Comparison of ENCODE assay signal across 1 cellular context in the genomic region with DNA sequence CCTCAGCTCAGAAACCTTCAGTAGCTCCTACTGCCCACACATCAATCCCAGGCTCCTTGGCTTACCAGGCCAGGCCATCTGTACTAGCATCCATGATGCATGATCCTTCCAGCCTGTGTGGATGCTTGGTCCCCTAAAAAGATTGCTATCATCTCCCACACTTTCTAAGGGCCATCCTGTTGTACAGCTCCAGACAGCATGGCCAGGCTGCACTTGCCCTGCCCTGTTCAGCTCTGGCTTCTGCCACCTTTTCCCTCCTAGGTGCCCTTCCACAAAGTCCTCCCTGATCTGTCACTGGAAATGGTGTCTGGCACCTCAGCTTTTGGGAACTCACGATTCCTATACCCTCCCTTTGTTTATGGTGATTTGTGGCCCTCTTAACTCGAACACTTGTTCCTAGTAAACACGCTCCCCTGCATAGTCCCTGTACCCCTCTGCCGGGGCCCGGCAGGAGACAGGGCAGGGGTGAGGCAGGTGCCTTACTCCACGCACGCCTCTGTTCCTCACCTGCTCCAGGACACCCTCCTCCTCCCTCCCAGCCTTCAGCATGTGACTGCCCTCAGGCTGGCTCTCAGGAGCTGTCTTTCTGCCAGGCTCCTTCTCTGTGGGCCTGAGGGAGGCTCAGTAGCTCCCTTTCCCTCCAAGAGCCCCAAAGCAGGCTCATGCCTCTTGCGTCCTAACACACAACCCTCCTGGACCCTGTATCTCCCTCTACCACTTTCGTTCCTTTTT.
TF ChIP-seq lines count a peak whose summit lies in the region.

No MANE protein-coding gene starts in this region.

TF ChIP-seq in HCT116, 20 proteins besides CTCF, POLR2A, EP300 and RAD21 (continued from another document):
- TF ChIP-seq REST (IDR thresholded peaks at IDR 0.05; ENCODE audit: low read depth) (no peak), ATF3 (IDR thresholded peaks at IDR 0.05) (no peak), ZFX (IDR thresholded peaks at IDR 0.05) (no peak), CEBPB (IDR thresholded peaks at IDR 0.05; ENCODE audit: low read depth) (no peak), POLR2AphosphoS5 (IDR thresholded peaks at IDR 0.05; ENCODE audit: low read depth, low read length) (no peak), JUND (IDR thresholded peaks at IDR 0.05) (no peak), EZH2phosphoT487 (IDR thresholded peaks at IDR 0.05; ENCODE audit: borderline replicate concordance) (no peak), CBX3 (IDR thresholded peaks at IDR 0.05; ENCODE audit: low read depth) (no peak), SIN3A (IDR thresholded peaks at IDR 0.05; ENCODE audit: low read depth) (no peak), FOSL1 (IDR thresholded peaks at IDR 0.05; ENCODE audit: low read depth) (no peak)
- TF ChIP-seq, protein P1, sequence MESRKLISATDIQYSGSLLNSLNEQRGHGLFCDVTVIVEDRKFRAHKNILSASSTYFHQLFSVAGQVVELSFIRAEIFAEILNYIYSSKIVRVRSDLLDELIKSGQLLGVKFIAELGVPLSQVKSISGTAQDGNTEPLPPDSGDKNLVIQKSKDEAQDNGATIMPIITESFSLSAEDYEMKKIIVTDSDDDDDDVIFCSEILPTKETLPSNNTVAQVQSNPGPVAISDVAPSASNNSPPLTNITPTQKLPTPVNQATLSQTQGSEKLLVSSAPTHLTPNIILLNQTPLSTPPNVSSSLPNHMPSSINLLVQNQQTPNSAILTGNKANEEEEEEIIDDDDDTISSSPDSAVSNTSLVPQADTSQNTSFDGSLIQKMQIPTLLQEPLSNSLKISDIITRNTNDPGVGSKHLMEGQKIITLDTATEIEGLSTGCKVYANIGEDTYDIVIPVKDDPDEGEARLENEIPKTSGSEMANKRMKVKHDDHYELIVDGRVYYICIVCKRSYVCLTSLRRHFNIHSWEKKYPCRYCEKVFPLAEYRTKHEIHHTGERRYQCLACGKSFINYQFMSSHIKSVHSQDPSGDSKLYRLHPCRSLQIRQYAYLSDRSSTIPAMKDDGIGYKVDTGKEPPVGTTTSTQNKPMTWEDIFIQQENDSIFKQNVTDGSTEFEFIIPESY (IDR thresholded peaks at IDR 0.05; ENCODE audit: extremely low read depth, insufficient replicate concordance, low read length) = no peak
